ENCODE assay signal across 1 cellular context in the genomic region with DNA sequence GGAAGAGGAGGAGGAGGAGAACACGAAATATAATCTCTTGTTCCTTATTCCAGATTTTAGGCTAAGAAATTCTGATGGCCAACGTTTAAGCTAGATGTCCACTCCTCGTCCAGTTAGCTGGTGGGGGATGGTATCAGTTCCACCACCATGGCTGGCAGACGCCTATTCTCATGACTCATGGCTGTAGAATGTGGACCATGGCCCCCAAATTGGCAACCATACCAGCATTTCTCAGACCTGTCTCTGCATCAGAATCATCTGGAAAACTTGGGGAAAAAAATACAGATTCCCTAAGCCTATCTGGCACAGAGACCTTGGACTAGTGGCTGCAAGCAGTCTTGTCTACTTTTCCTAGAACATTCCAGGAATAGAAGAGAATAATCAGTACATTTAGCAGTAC.
TF ChIP-seq lines count a peak whose summit lies in the region.

No MANE protein-coding gene starts in this region.

TF ChIP-seq in SK-N-SH, 30 proteins besides CTCF, POLR2A, EP300 and RAD21 (continued from another document):
- TF ChIP-seq, protein P1, sequence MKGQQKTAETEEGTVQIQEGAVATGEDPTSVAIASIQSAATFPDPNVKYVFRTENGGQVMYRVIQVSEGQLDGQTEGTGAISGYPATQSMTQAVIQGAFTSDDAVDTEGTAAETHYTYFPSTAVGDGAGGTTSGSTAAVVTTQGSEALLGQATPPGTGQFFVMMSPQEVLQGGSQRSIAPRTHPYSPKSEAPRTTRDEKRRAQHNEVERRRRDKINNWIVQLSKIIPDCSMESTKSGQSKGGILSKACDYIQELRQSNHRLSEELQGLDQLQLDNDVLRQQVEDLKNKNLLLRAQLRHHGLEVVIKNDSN (IDR thresholded peaks at IDR 0.05; ENCODE audit: borderline replicate concordance, low read depth): no peak
- TF ChIP-seq YY1 (IDR thresholded peaks at IDR 0.05; ENCODE audit: low read depth) (no peak), MXI1 (IDR thresholded peaks at IDR 0.05; ENCODE audit: low read depth, low read length) (no peak), EZH2phosphoT487 (IDR thresholded peaks at IDR 0.05; ENCODE audit: borderline replicate concordance, low read depth) (no peak), MEF2A (IDR thresholded peaks at IDR 0.05; ENCODE audit: borderline replicate concordance, low read depth) (no peak), SIN3A (IDR thresholded peaks at IDR 0.05; ENCODE audit: borderline replicate concordance, low read depth, low read length) (no peak), TAF1 (IDR thresholded peaks at IDR 0.05; ENCODE audit: borderline replicate concordance, low read depth, low read length) (no peak), JUND (IDR thresholded peaks at IDR 0.05) (peak; percentile 77), FOXJ3 (CRISPR knock-in tag; IDR thresholded peaks at IDR 0.05) (no peak), GATA2 (CRISPR knock-in tag; IDR thresholded peaks at IDR 0.05) (no peak), FOXM1 (IDR thresholded peaks at IDR 0.05; ENCODE audit: low read depth) (no peak), NRF1 (IDR thresholded peaks at IDR 0.05; ENCODE audit: low read depth, low read length) (no peak), RCOR1 (IDR thresholded peaks at IDR 0.05; ENCODE audit: low read length) (no peak), RFX5 (IDR thresholded peaks at IDR 0.05; ENCODE audit: low read length) (no peak), ELF1 (IDR thresholded peaks at IDR 0.05) (no peak), FOSL2 (IDR thresholded peaks at IDR 0.05; ENCODE audit: borderline replicate concordance, low read depth) (peak; percentile 63; the same call in 1 of the 2 replicates), RXRA (IDR thresholded peaks at IDR 0.05; ENCODE audit: borderline replicate concordance, low read depth) (peak; percentile 36; the same call in 1 of the 2 replicates), NFIC (IDR thresholded peaks at IDR 0.05; ENCODE audit: borderline replicate concordance) (peak; percentile 91), POLR2AphosphoS5 (IDR thresholded peaks at IDR 0.05; ENCODE audit: low read depth, low read length) (no peak), GABPA (IDR thresholded peaks at IDR 0.05; ENCODE audit: low read depth) (no peak)
- TF ChIP-seq, protein P2, sequence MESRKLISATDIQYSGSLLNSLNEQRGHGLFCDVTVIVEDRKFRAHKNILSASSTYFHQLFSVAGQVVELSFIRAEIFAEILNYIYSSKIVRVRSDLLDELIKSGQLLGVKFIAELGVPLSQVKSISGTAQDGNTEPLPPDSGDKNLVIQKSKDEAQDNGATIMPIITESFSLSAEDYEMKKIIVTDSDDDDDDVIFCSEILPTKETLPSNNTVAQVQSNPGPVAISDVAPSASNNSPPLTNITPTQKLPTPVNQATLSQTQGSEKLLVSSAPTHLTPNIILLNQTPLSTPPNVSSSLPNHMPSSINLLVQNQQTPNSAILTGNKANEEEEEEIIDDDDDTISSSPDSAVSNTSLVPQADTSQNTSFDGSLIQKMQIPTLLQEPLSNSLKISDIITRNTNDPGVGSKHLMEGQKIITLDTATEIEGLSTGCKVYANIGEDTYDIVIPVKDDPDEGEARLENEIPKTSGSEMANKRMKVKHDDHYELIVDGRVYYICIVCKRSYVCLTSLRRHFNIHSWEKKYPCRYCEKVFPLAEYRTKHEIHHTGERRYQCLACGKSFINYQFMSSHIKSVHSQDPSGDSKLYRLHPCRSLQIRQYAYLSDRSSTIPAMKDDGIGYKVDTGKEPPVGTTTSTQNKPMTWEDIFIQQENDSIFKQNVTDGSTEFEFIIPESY (IDR thresholded peaks at IDR 0.05; ENCODE audit: borderline replicate concordance, low read depth): no peak
- TF ChIP-seq, protein P3, sequence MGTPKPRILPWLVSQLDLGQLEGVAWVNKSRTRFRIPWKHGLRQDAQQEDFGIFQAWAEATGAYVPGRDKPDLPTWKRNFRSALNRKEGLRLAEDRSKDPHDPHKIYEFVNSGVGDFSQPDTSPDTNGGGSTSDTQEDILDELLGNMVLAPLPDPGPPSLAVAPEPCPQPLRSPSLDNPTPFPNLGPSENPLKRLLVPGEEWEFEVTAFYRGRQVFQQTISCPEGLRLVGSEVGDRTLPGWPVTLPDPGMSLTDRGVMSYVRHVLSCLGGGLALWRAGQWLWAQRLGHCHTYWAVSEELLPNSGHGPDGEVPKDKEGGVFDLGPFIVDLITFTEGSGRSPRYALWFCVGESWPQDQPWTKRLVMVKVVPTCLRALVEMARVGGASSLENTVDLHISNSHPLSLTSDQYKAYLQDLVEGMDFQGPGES (IDR thresholded peaks at IDR 0.05; ENCODE audit: low read depth, low read length): no peak
- TF ChIP-seq, protein P4, sequence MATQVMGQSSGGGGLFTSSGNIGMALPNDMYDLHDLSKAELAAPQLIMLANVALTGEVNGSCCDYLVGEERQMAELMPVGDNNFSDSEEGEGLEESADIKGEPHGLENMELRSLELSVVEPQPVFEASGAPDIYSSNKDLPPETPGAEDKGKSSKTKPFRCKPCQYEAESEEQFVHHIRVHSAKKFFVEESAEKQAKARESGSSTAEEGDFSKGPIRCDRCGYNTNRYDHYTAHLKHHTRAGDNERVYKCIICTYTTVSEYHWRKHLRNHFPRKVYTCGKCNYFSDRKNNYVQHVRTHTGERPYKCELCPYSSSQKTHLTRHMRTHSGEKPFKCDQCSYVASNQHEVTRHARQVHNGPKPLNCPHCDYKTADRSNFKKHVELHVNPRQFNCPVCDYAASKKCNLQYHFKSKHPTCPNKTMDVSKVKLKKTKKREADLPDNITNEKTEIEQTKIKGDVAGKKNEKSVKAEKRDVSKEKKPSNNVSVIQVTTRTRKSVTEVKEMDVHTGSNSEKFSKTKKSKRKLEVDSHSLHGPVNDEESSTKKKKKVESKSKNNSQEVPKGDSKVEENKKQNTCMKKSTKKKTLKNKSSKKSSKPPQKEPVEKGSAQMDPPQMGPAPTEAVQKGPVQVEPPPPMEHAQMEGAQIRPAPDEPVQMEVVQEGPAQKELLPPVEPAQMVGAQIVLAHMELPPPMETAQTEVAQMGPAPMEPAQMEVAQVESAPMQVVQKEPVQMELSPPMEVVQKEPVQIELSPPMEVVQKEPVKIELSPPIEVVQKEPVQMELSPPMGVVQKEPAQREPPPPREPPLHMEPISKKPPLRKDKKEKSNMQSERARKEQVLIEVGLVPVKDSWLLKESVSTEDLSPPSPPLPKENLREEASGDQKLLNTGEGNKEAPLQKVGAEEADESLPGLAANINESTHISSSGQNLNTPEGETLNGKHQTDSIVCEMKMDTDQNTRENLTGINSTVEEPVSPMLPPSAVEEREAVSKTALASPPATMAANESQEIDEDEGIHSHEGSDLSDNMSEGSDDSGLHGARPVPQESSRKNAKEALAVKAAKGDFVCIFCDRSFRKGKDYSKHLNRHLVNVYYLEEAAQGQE (IDR thresholded peaks at IDR 0.05; ENCODE audit: low read depth, low read length): no peak
- TF ChIP-seq, protein P5, sequence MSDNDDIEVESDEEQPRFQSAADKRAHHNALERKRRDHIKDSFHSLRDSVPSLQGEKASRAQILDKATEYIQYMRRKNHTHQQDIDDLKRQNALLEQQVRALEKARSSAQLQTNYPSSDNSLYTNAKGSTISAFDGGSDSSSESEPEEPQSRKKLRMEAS (IDR thresholded peaks at IDR 0.05; ENCODE audit: low read depth): 0 out of 2 replicates have a peak, but pooled peaks have one; percentile 16
- TF ChIP-seq, protein P6, sequence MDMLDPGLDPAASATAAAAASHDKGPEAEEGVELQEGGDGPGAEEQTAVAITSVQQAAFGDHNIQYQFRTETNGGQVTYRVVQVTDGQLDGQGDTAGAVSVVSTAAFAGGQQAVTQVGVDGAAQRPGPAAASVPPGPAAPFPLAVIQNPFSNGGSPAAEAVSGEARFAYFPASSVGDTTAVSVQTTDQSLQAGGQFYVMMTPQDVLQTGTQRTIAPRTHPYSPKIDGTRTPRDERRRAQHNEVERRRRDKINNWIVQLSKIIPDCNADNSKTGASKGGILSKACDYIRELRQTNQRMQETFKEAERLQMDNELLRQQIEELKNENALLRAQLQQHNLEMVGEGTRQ (IDR thresholded peaks at IDR 0.05; ENCODE audit: borderline replicate concordance, low read depth, low read length): no peak
- TF ChIP-seq, protein P7, sequence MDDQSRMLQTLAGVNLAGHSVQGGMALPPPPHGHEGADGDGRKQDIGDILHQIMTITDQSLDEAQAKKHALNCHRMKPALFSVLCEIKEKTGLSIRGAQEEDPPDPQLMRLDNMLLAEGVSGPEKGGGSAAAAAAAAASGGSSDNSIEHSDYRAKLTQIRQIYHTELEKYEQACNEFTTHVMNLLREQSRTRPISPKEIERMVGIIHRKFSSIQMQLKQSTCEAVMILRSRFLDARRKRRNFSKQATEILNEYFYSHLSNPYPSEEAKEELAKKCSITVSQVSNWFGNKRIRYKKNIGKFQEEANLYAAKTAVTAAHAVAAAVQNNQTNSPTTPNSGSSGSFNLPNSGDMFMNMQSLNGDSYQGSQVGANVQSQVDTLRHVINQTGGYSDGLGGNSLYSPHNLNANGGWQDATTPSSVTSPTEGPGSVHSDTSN (IDR thresholded peaks at IDR 0.05): peak; percentile 43
